In the genomic region with DNA sequence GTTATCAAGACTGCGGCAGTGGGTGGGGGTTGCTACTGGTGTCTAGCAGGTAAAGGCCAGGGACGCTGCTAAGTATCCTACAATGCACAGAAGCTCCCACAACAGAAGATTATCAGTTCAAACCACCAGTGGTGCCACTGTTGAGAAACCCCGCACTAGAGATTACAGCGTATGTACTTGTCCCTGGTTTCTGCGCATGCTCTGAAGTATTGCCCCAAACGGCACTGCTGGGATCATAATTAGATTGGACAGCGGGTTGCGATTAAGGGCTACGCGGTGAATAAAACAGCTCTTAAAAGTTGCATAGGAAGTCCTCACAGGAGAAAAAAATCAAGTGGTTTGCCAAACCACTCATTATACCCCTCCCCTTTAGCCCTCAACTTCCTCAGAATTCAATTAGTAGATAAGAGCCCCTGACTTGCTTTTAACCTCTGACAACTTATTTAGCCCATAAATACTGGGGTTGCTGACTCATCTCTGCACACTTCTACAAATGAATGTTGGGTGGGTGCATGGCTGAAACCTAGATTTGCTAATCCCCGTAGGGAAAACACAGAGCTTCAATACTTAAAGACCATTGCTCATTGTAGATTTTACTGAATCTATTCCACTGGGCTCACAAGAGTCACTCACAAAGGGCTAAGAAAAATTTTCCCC, we compare ENCODE assay signal across 1 cellular context.
TF ChIP-seq lines count a peak whose summit lies in the region.

No MANE protein-coding gene starts in this region.

TF ChIP-seq in GM12878, 131 proteins besides CTCF, POLR2A, EP300 and RAD21 (continued from another document):
- 0 out of 2 replicates have a peak, but pooled peaks have one; percentile 76 for TF ChIP-seq RCOR1 (conservative IDR thresholded peaks at IDR 0.05; ENCODE audit: low read depth, low read length)
- TF ChIP-seq, protein P1, sequence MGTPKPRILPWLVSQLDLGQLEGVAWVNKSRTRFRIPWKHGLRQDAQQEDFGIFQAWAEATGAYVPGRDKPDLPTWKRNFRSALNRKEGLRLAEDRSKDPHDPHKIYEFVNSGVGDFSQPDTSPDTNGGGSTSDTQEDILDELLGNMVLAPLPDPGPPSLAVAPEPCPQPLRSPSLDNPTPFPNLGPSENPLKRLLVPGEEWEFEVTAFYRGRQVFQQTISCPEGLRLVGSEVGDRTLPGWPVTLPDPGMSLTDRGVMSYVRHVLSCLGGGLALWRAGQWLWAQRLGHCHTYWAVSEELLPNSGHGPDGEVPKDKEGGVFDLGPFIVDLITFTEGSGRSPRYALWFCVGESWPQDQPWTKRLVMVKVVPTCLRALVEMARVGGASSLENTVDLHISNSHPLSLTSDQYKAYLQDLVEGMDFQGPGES (IDR thresholded peaks at IDR 0.05): no peak
- TF ChIP-seq CBX5 (IDR thresholded peaks at IDR 0.05; ENCODE audit: low read depth): no peak
- peak; percentile 53; the same call in 1 of the 2 replicates for TF ChIP-seq ZBED1 (IDR thresholded peaks at IDR 0.05; ENCODE audit: borderline replicate concordance)
- peak; percentile 93 for TF ChIP-seq NFIC (IDR thresholded peaks at IDR 0.05; ENCODE audit: low read depth, low read length)
